ENCODE assay signal across 8 cellular contexts in the genomic region with DNA sequence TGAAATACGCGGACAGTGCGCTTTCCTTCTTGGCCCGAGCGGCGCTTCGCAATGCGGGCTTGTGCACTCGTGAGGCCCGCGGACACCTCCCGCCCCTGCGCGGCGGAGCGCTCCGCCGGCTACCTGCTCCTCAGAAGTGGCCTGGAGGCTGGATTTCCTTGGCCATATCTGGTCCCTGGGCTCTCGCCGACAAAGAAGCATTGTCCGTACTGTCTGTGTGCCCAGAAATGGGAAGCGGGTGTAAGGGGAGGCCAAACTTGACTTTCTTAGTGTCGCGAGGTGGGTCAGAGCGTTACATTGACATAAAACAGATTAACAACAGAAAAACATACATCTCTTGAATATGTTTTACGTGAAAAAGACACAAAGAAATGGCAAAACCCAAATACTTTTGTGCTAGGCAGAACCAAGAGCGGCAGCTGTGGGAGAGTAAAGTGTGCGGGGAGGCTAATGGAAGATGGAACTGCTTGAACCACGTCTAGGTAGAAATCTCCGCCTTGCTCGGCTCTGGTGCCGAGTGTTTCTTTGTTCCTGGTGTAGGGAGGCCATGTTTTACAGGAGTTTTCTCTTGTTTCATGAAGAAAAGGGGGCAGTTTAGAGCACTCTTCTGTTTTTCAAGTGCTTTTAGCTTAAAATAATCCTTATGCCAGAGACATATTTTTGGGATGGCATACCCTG. TPM values are rescaled to one million over a fixed set of nuclear protein-coding genes. Genes with fewer than 3 reads are reported as not detected.
DNase-seq lines count a peak whose midpoint lies in the region; ATAC-seq and TF ChIP-seq lines count a peak whose summit lies in the region.

No MANE protein-coding gene starts in this region.

- H3K4me1 ChIP-seq in SJSA1 (replicated peaks) = peaks cover 11% of the 10 kb centered on the region
- H3K4me1 ChIP-seq in mononuclear cell (ENCODE audit: insufficient read depth, low read length) = peaks cover 19% of the 10 kb centered on the region
- peaks cover 12 to 18% (median 16%) of the 10 kb centered on the region in 4 donors for H3K4me1 ChIP-seq in transverse colon

- H3K36me3 ChIP-seq in SJSA1 (peaks cover 6% of the 10 kb centered on the region), transverse colon (no peaks in the 10 kb centered on the region)

- peak overlapping the region; percentile 94 for H3K27ac ChIP-seq in CD4-positive, alpha-beta T cell (ENCODE audit: low read depth, low read length)
- H3K27ac ChIP-seq in SJSA1 (peak overlapping the region; percentile 99), transverse colon (peak overlapping the region; percentile 95 to 99 (median 98))

- CTCF ChIA-PET in CD4-positive, alpha-beta T cell (lab: Charles Lee) = interaction anchor here (0.6 to 1.1 kb wide), 3 partner anchors 67 to 607 kb away, joined by 3 to 4 read pairs (median 4); no protein-coding TSS in a partner anchor

- H3K4me1 Mint-ChIP-seq in CD4-positive, alpha-beta T cell (ENCODE audit: low read depth) = peaks cover 10% of the 10 kb centered on the region
- H3K4me1 Mint-ChIP-seq in dendritic cell treated with granulocyte-macrophage colony-stimulating factor and Interleukin-4, amounts not matched to agents 40 ng/mL and 50 ng/mL, for 4 days (ENCODE audit: low read depth) = peaks cover 42% of the 10 kb centered on the region

- H3K9me3 Mint-ChIP-seq in CD4-positive, alpha-beta T cell = no peaks in the 10 kb centered on the region
- no peaks in the 10 kb centered on the region for H3K9me3 Mint-ChIP-seq in dendritic cell treated with granulocyte-macrophage colony-stimulating factor and Interleukin-4, amounts not matched to agents 40 ng/mL and 50 ng/mL, for 4 days

- H3K27me3 ChIP-seq in CD4-positive, alpha-beta T cell (ENCODE audit: control insufficient read depth, insufficient read depth, low read length) = no peaks in the 10 kb centered on the region
- H3K27me3 ChIP-seq in SJSA1 (replicated peaks) (no peaks in the 10 kb centered on the region), mononuclear cell (ENCODE audit: insufficient read depth, low read length) (no peaks in the 10 kb centered on the region), transverse colon (no peaks in the 10 kb centered on the region)

- ATAC-seq in CD4-positive, alpha-beta T cell (ENCODE audit: poor library complexity) = no peak
- ATAC-seq in GM19455 (IDR thresholded peaks at IDR 0.05; ENCODE audit: unreplicated experiment) = peak; percentile 32
- peak; percentile 8 for ATAC-seq in HG03521 (IDR thresholded peaks at IDR 0.05; ENCODE audit: unreplicated experiment)

- intact Hi-C loops in CD4-positive, alpha-beta T cell (cut with DNase I, micrococcal nuclease) = loop anchor here (2.0 to 10.0 kb wide), 9 partner anchors 46 to 741 kb away; a partner anchor contains a TSS
- intact Hi-C loops in dendritic cell treated with granulocyte-macrophage colony-stimulating factor and Interleukin-4, amounts not matched to agents 40 ng/mL and 50 ng/mL, for 4 days (cut with micrococcal nuclease) = loop anchor here (5.0 kb wide), 2 partner anchors 521 to 609 kb away; a partner anchor contains a TSS
- intact Hi-C loops in transverse colon (cut with DNase I; ENCODE audit: low total_unique reads) = no loop called here

- no peak for TF ChIP-seq POLR2A in transverse colon (IDR thresholded peaks at IDR 0.05)

- in situ Hi-C loops in transverse colon (cut with MboI; ENCODE audit: low pct_ligation_motif_present in 1 of 4, low pct_unique_long_range_greater_than_20kb in 1 of 4, low sequenced_read_pairs in 3 of 4) = no loop called here

- DNase-seq in CD4-positive, alpha-beta T cell = peak in 2 of 10 experiments; percentile 9 to 11
- no peak for DNase-seq in SJSA1 (ENCODE audit: low read depth in 1 of 2, low spot score in 2 of 2)
- DNase-seq in transverse colon = no peak
- DNase-seq in NCI-H187 treated with DMSO at 0.1 percent for 48 hours (lab: John Stamatoyannopoulos, UW) = no peak

- H3K4me3 ChIP-seq in SJSA1 (peak overlapping the region; percentile 94), mononuclear cell (ENCODE audit: low read length) (peak overlapping the region; percentile 80), transverse colon (peak overlapping the region; percentile 70 to 95 (median 84))

- POLR2A ChIA-PET in CD4-positive, alpha-beta T cell (lab: Charles Lee) = interaction anchor here (0.8 to 2.6 kb wide), 18 partner anchors 8 to 740 kb away, joined by 3 to 28 read pairs (median 6); a partner anchor contains a TSS

- no peaks in the 10 kb centered on the region for H3K9me3 ChIP-seq in CD4-positive, alpha-beta T cell (ENCODE audit: control insufficient read depth, low read length)
- H3K9me3 ChIP-seq in SJSA1 (replicated peaks) (no peaks in the 10 kb centered on the region), mononuclear cell (ENCODE audit: low read depth, low read length) (no peaks in the 10 kb centered on the region), transverse colon (no peaks in the 10 kb centered on the region)

- peaks cover 20% of the 10 kb centered on the region for H3K36me3 Mint-ChIP-seq in CD4-positive, alpha-beta T cell (ENCODE audit: low read depth)
- peaks cover 16% of the 10 kb centered on the region for H3K36me3 Mint-ChIP-seq in dendritic cell treated with granulocyte-macrophage colony-stimulating factor and Interleukin-4, amounts not matched to agents 40 ng/mL and 50 ng/mL, for 4 days (ENCODE audit: low read depth)

- peak overlapping the region; percentile 99 for H3K4me3 Mint-ChIP-seq in CD4-positive, alpha-beta T cell
- peak overlapping the region; percentile 85 for H3K4me3 Mint-ChIP-seq in dendritic cell treated with granulocyte-macrophage colony-stimulating factor and Interleukin-4, amounts not matched to agents 40 ng/mL and 50 ng/mL, for 4 days

- no peak overlapping the region for H3K27ac Mint-ChIP-seq in CD4-positive, alpha-beta T cell
- peak overlapping the region; percentile 97 for H3K27ac Mint-ChIP-seq in dendritic cell treated with granulocyte-macrophage colony-stimulating factor and Interleukin-4, amounts not matched to agents 40 ng/mL and 50 ng/mL, for 4 days

- no peak for TF ChIP-seq EP300 in transverse colon (IDR thresholded peaks at IDR 0.05; ENCODE audit: low read depth)

- 0 to 2% methylated on average over 11 to 32 of the region's 32 CpGs for WGBS in transverse colon (ENCODE audit: low coverage in 1 of 2), 2 donors

- TF ChIP-seq CTCF in CD4-positive, alpha-beta T cell (IDR thresholded peaks at IDR 0.05) = no peak
- TF ChIP-seq CTCF in transverse colon (IDR thresholded peaks at IDR 0.05) = no peak

- no peaks in the 10 kb centered on the region for H3K27me3 Mint-ChIP-seq in CD4-positive, alpha-beta T cell
- H3K27me3 Mint-ChIP-seq in dendritic cell treated with granulocyte-macrophage colony-stimulating factor and Interleukin-4, amounts not matched to agents 40 ng/mL and 50 ng/mL, for 4 days = peaks cover 10% of the 10 kb centered on the region

RNA-seq across cellular contexts. Expression of a gene that starts 1.5 kb away (rescaled TPM):
- 1 to 10 TPM; 7.1 to 9.0 TPM for total RNA-seq in CD4-positive, alpha-beta T cell
- 22.8 and 28.7 TPM in 2 replicates for total RNA-seq in SJSA1 (2014; rRNA removed; shearing (Covaris generic))
- total RNA-seq in mononuclear cell (8.9 TPM), transverse colon (10 to 100 TPM in 3 of 4 donors, 1 to 10 TPM in 1; 6.4 to 27.0 (median 15.6) TPM)
